In genomic region chr1:109356959-109357358, GRCh38 we compare ENCODE assay signal across 22 cellular contexts. TPM values are rescaled to one million over a fixed set of nuclear protein-coding genes. Genes with fewer than 3 reads are reported as not detected.
"Had no signal": no experiment of that assay in that cellular context is flagged by ENCODE, and none has a peak within 500 bp of the region (broad histone marks: within the 10 kb centered on the region; RNA-seq: fewer than 3 reads in every experiment).

No MANE protein-coding gene starts in this region.

- H3K4me3 ChIP-seq: body of pancreas, gastrocnemius medialis, left ventricle myocardium inferior, prostate gland, upper lobe of left lung had no signal

- H3K9me3 ChIP-seq: body of pancreas, gastrocnemius medialis, left ventricle myocardium inferior, prostate gland, upper lobe of left lung had no signal

- ATAC-seq: activated CD4-positive, CD25-positive, alpha-beta regulatory T cell treated with anti-CD3 and anti-CD28 coated beads, Interleukin-2, amount 50 U/mL, for 24 hours; body of pancreas; gastrocnemius medialis; natural killer cell; stimulated activated naive CD8-positive, alpha-beta T cell treated with anti-CD3 and anti-CD28 coated beads, Interleukin-15, Interleukin-2, amounts not matched to agents 100 U/mL and 50 U/mL, for 24 hours had no signal

- H3K27me3 ChIP-seq: body of pancreas, gastrocnemius medialis, upper lobe of left lung had no signal

- H3K36me3 ChIP-seq: prostate gland had no signal

- H3K4me1 ChIP-seq: body of pancreas, prostate gland had no signal

- H3K27ac ChIP-seq: body of pancreas, left ventricle myocardium inferior, prostate gland, upper lobe of left lung had no signal

- DNase-seq: activated CD4-positive, alpha-beta memory T cell treated with anti-CD3 and anti-CD28 coated beads, Interleukin-2, amount 10 ng/mL, durations not matched to agents 7 days and 5 days; activated CD4-positive, alpha-beta T cell treated with anti-CD3 and anti-CD28 coated beads, Interleukin-2, amount 10 ng/mL, durations not matched to agents 24 days and 14 days; activated effector memory CD4-positive, alpha-beta T cell treated with anti-CD3 and anti-CD28 coated beads, Interleukin-2, amount 50 U/mL, for 16 hours; activated naive CD4-positive, alpha-beta T cell treated with anti-CD3 and anti-CD28 coated beads, Interleukin-2, amount 10 ng/mL, durations not matched to agents 7 days and 5 days; activated T-cell treated with anti-CD3 and anti-CD28 coated beads for 4 hours; body of pancreas; effector CD4-positive, alpha-beta T cell; erythroblast; gastrocnemius medialis; head of caudate nucleus; hypothalamus; left ventricle myocardium inferior; midbrain; natural killer cell; stimulated activated CD4-positive, alpha-beta T cell treated with anti-CD3 and anti-CD28 coated beads, Interleukin-4, amount 100 ng/mL, for 24 hours; stimulated activated naive CD8-positive, alpha-beta T cell treated with anti-CD3 and anti-CD28 coated beads, Interleukin-15, Interleukin-2, amounts not matched to agents 100 U/mL and 50 U/mL, for 24 hours; upper lobe of left lung had no signal

RNA-seq across cellular contexts. Expression of gene MYBPHL, which starts 50.1 kb away (rescaled TPM):
- total RNA-seq: activated CD4-positive, alpha-beta memory T cell treated with anti-CD3 and anti-CD28 coated beads, Interleukin-2, amount 10 ng/mL, durations not matched to agents 7 days and 5 days; activated CD4-positive, alpha-beta T cell treated with anti-CD3 and anti-CD28 coated beads, Interleukin-2, amount 10 ng/mL, durations not matched to agents 24 days and 14 days; body of pancreas; lung microvascular endothelial cell; natural killer cell; osteocyte; prostate gland; subcutaneous adipose tissue had no signal
